In the genomic region with DNA sequence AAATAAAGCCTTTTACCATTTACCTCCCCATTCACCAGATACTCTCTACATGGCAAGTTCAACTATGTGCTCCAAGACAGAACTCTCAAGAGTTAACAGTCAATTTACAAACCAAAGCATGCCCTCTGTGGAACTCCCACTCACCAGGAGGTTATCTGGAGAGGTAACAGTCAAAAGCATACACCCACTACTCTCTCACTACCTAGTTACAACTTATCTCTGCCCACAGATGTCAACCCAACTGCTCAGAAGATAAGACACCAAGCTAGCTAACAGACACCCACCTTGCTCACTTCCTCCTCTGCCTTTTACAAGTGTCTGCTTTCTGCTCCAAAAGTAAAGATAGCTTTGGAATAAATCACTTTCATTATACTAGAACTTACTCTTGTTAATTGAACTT, we compare ENCODE assay signal across 1 cellular context.
TF ChIP-seq lines count a peak whose summit lies in the region.

No MANE protein-coding gene starts in this region.

TF ChIP-seq in K562, 482 proteins besides CTCF, POLR2A, EP300 and RAD21 (continued from another document and continues in another):
- TF ChIP-seq KHSRP (IDR thresholded peaks at IDR 0.05) (peak; percentile 92), ZNF717 (CRISPR knock-in tag; IDR thresholded peaks at IDR 0.05) (no peak), TBL1XR1 (IDR thresholded peaks at IDR 0.05; ENCODE audit: low read length in 2 of 2) (peak; percentile 92 to 99; a peak in 3 of 4 replicates), POLR2H (tag; IDR thresholded peaks at IDR 0.05; ENCODE audit: low read depth) (peak; percentile 37; the same call in 1 of the 2 replicates), FOS (IDR thresholded peaks at IDR 0.05; ENCODE audit: extremely low read depth, insufficient read length) (no peak), STAT5B (CRISPR knock-in tag; IDR thresholded peaks at IDR 0.05) (no peak), CXXC5 (CRISPR knock-in tag; IDR thresholded peaks at IDR 0.05) (peak; percentile 84), FOSL1 (tag; conservative IDR thresholded peaks at IDR 0.05) (peak; percentile 86), SMARCA5 (IDR thresholded peaks at IDR 0.05) (no peak), ZNF282 (CRISPR knock-in tag; IDR thresholded peaks at IDR 0.05) (no peak), ZNF668 (CRISPR knock-in tag; IDR thresholded peaks at IDR 0.05) (peak; percentile 82), NFE2 (IDR thresholded peaks at IDR 0.05; ENCODE audit: low read depth) (peak; percentile 62; the same call in 1 of the 2 replicates), SMC3 (conservative IDR thresholded peaks at IDR 0.05; ENCODE audit: insufficient read depth, low read depth, low read length) (no peak), CHD4 (IDR thresholded peaks at IDR 0.05; ENCODE audit: insufficient read depth, insufficient replicate concordance, low read depth, low read length, poor library complexity, severe bottlenecking) (peak; percentile 17), CBFA2T3 (IDR thresholded peaks at IDR 0.05) (peak; percentile 100), PTBP1 (IDR thresholded peaks at IDR 0.05; ENCODE audit: low read depth, low read length) (0 out of 2 replicates have a peak, but pooled peaks have one; percentile 57), BACH1 (tag; IDR thresholded peaks at IDR 0.05) (peak; percentile 64; the same call in 1 of the 2 replicates), DPF2 (IDR thresholded peaks at IDR 0.05) (peak; percentile 100), ZBTB7A (IDR thresholded peaks at IDR 0.05; ENCODE audit: borderline replicate concordance, control insufficient read depth, low read depth, low read length) (peak; percentile 53; the same call in 1 of the 2 replicates)
- TF ChIP-seq, protein P1, sequence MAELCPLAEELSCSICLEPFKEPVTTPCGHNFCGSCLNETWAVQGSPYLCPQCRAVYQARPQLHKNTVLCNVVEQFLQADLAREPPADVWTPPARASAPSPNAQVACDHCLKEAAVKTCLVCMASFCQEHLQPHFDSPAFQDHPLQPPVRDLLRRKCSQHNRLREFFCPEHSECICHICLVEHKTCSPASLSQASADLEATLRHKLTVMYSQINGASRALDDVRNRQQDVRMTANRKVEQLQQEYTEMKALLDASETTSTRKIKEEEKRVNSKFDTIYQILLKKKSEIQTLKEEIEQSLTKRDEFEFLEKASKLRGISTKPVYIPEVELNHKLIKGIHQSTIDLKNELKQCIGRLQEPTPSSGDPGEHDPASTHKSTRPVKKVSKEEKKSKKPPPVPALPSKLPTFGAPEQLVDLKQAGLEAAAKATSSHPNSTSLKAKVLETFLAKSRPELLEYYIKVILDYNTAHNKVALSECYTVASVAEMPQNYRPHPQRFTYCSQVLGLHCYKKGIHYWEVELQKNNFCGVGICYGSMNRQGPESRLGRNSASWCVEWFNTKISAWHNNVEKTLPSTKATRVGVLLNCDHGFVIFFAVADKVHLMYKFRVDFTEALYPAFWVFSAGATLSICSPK (IDR thresholded peaks at IDR 0.05; ENCODE audit: borderline replicate concordance): peak; percentile 53; the same call in 1 of the 2 replicates
- TF ChIP-seq, protein P2, sequence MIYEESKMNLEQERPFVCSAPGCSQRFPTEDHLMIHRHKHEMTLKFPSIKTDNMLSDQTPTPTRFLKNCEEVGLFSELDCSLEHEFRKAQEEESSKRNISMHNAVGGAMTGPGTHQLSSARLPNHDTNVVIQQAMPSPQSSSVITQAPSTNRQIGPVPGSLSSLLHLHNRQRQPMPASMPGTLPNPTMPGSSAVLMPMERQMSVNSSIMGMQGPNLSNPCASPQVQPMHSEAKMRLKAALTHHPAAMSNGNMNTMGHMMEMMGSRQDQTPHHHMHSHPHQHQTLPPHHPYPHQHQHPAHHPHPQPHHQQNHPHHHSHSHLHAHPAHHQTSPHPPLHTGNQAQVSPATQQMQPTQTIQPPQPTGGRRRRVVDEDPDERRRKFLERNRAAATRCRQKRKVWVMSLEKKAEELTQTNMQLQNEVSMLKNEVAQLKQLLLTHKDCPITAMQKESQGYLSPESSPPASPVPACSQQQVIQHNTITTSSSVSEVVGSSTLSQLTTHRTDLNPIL (CRISPR knock-in tag; IDR thresholded peaks at IDR 0.05): no peak
- TF ChIP-seq, protein P3, sequence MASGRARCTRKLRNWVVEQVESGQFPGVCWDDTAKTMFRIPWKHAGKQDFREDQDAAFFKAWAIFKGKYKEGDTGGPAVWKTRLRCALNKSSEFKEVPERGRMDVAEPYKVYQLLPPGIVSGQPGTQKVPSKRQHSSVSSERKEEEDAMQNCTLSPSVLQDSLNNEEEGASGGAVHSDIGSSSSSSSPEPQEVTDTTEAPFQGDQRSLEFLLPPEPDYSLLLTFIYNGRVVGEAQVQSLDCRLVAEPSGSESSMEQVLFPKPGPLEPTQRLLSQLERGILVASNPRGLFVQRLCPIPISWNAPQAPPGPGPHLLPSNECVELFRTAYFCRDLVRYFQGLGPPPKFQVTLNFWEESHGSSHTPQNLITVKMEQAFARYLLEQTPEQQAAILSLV (tag; IDR thresholded peaks at IDR 0.05): peak; percentile 41; the same call in 1 of the 2 replicates
- TF ChIP-seq, protein P4, sequence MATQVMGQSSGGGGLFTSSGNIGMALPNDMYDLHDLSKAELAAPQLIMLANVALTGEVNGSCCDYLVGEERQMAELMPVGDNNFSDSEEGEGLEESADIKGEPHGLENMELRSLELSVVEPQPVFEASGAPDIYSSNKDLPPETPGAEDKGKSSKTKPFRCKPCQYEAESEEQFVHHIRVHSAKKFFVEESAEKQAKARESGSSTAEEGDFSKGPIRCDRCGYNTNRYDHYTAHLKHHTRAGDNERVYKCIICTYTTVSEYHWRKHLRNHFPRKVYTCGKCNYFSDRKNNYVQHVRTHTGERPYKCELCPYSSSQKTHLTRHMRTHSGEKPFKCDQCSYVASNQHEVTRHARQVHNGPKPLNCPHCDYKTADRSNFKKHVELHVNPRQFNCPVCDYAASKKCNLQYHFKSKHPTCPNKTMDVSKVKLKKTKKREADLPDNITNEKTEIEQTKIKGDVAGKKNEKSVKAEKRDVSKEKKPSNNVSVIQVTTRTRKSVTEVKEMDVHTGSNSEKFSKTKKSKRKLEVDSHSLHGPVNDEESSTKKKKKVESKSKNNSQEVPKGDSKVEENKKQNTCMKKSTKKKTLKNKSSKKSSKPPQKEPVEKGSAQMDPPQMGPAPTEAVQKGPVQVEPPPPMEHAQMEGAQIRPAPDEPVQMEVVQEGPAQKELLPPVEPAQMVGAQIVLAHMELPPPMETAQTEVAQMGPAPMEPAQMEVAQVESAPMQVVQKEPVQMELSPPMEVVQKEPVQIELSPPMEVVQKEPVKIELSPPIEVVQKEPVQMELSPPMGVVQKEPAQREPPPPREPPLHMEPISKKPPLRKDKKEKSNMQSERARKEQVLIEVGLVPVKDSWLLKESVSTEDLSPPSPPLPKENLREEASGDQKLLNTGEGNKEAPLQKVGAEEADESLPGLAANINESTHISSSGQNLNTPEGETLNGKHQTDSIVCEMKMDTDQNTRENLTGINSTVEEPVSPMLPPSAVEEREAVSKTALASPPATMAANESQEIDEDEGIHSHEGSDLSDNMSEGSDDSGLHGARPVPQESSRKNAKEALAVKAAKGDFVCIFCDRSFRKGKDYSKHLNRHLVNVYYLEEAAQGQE (CRISPR knock-in tag; IDR thresholded peaks at IDR 0.05; ENCODE audit: low read depth): no peak
- TF ChIP-seq, protein P5, sequence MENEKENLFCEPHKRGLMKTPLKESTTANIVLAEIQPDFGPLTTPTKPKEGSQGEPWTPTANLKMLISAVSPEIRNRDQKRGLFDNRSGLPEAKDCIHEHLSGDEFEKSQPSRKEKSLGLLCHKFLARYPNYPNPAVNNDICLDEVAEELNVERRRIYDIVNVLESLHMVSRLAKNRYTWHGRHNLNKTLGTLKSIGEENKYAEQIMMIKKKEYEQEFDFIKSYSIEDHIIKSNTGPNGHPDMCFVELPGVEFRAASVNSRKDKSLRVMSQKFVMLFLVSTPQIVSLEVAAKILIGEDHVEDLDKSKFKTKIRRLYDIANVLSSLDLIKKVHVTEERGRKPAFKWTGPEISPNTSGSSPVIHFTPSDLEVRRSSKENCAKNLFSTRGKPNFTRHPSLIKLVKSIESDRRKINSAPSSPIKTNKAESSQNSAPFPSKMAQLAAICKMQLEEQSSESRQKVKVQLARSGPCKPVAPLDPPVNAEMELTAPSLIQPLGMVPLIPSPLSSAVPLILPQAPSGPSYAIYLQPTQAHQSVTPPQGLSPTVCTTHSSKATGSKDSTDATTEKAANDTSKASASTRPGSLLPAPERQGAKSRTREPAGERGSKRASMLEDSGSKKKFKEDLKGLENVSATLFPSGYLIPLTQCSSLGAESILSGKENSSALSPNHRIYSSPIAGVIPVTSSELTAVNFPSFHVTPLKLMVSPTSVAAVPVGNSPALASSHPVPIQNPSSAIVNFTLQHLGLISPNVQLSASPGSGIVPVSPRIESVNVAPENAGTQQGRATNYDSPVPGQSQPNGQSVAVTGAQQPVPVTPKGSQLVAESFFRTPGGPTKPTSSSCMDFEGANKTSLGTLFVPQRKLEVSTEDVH (IDR thresholded peaks at IDR 0.05; ENCODE audit: low read depth, partially characterized antibody): peak; percentile 57
- TF ChIP-seq, protein P6, sequence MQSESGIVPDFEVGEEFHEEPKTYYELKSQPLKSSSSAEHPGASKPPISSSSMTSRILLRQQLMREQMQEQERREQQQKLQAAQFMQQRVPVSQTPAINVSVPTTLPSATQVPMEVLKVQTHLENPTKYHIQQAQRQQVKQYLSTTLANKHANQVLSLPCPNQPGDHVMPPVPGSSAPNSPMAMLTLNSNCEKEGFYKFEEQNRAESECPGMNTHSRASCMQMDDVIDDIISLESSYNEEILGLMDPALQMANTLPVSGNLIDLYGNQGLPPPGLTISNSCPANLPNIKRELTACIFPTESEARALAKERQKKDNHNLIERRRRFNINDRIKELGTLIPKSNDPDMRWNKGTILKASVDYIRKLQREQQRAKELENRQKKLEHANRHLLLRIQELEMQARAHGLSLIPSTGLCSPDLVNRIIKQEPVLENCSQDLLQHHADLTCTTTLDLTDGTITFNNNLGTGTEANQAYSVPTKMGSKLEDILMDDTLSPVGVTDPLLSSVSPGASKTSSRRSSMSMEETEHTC (IDR thresholded peaks at IDR 0.05): peak; percentile 70; the same call in 1 of the 2 replicates
- TF ChIP-seq, protein P7, sequence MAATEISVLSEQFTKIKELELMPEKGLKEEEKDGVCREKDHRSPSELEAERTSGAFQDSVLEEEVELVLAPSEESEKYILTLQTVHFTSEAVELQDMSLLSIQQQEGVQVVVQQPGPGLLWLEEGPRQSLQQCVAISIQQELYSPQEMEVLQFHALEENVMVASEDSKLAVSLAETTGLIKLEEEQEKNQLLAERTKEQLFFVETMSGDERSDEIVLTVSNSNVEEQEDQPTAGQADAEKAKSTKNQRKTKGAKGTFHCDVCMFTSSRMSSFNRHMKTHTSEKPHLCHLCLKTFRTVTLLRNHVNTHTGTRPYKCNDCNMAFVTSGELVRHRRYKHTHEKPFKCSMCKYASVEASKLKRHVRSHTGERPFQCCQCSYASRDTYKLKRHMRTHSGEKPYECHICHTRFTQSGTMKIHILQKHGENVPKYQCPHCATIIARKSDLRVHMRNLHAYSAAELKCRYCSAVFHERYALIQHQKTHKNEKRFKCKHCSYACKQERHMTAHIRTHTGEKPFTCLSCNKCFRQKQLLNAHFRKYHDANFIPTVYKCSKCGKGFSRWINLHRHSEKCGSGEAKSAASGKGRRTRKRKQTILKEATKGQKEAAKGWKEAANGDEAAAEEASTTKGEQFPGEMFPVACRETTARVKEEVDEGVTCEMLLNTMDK (IDR thresholded peaks at IDR 0.05; ENCODE audit: borderline replicate concordance, insufficient read depth, low read depth, low read length, poor library complexity, severe bottlenecking): no peak
- TF ChIP-seq, protein P8, sequence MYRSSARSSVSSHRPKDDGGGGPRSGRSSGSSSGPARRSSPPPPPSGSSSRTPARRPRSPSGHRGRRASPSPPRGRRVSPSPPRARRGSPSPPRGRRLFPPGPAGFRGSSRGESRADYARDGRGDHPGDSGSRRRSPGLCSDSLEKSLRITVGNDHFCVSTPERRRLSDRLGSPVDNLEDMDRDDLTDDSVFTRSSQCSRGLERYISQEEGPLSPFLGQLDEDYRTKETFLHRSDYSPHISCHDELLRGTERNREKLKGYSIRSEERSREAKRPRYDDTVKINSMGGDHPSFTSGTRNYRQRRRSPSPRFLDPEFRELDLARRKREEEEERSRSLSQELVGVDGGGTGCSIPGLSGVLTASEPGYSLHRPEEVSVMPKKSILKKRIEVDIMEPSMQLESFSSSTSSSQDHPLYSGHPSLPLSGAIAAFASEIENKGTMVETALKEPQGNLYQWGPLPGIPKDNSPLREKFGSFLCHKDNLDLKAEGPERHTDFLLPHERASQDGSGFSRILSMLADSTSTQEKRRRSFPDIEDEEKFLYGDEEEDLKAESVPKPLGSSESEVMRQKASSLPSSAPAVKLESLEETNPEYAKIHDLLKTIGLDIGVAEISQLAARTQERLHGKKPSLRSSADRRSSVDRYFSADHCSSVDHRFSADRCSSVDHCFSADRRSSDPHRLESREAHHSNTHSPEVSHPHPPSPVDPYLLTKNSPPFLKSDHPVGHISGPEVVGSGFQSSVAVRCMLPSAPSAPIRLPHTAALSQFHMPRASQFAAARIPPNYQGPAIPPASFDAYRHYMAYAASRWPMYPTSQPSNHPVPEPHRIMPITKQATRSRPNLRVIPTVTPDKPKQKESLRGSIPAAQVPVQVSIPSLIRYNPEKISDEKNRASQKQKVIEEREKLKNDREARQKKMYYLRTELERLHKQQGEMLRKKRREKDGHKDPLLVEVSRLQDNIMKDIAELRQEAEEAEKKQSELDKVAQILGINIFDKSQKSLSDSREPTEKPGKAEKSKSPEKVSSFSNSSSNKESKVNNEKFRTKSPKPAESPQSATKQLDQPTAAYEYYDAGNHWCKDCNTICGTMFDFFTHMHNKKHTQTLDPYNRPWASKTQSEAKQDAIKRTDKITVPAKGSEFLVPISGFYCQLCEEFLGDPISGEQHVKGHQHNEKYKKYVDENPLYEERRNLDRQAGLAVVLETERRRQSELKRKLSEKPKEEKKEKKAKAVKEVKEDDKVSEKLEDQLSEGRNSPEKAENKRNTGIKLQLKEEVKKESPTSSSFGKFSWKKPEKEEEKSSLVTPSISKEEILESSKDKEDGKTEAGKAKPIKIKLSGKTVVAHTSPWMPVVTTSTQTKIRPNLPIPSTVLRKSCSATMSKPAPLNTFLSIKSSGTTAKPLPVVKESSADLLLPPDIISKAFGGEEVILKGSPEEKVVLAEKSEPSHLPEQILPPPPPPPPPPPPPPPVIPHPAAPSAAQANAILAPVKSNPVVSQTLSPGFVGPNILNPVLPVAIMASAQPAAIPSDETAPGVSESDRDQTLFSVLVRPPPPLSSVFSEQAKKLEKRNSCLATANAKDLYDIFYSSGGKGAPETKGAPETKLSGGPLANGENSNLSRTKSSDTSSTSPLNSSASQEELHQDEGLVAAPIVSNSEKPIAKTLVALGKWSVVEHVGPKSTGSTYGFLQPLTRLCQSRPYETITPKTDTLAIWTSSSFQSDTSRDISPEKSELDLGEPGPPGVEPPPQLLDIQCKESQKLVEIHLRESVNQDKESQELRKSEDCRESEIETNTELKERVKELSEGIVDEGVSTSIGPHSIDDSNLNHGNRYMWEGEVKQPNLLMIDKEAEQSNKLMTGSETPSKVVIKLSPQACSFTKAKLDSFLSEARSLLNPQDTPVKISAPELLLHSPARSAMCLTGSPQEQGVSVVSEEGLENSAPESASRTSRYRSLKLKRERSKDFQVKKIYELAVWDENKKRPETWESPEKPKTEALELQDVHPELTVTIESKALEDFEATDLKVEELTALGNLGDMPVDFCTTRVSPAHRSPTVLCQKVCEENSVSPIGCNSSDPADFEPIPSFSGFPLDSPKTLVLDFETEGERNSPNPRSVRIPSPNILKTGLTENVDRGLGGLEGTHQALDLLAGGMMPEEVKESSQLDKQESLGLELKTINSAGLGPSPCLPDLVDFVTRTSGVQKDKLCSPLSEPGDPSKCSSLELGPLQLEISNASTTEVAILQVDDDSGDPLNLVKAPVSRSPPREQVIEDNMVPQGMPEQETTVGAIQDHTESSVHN (IDR thresholded peaks at IDR 0.05; ENCODE audit: borderline replicate concordance in 1 of 2, low read depth in 1 of 2): peak; percentile 62 to 85; a peak in 2 of 4 replicates
